ENCODE assay signal across 9 cellular contexts in genomic region chr6:135451617-135452190, GRCh38. TPM values are rescaled to one million over a fixed set of nuclear protein-coding genes. Genes with fewer than 3 reads are reported as not detected.
A peak's percentile ranks its signal among the peaks of the same experiment; 100 is the strongest.
DNase-seq lines count a peak whose midpoint lies in the region; ATAC-seq, FAIRE-seq and TF ChIP-seq lines count a peak whose summit lies in the region.
"Had no signal": no experiment of that assay in that cellular context is flagged by ENCODE, and none has a peak within 500 bp of the region (broad histone marks: within the 10 kb centered on the region; RNA-seq: fewer than 3 reads in every experiment).

No MANE protein-coding gene starts in this region.

- H3K36me3 ChIP-seq in CD4-positive, CD25-positive, alpha-beta regulatory T cell (ENCODE audit: control insufficient read depth, insufficient read depth, low read length) = no peaks in the 10 kb centered on the region
- peaks cover 0 to 2% (median 0%) of the 10 kb centered on the region in 3 donors for H3K36me3 ChIP-seq in pancreas

- TF ChIP-seq CTCF in HFFc6 (IDR thresholded peaks at IDR 0.05) = peak; percentile 92
- peak; percentile 60 for TF ChIP-seq CTCF in epithelial cell of esophagus (IDR thresholded peaks at IDR 0.05; ENCODE audit: insufficient read depth, low read depth, low read length, missing control alignments)
- TF ChIP-seq CTCF in pancreas (IDR thresholded peaks at IDR 0.05) = peak; percentile 32 to 66 (median 41)

- DNase-seq in CD4-positive, CD25-positive, alpha-beta regulatory T cell = peak in 2 of 3 donors; percentile 46 to 61
- DNase-seq in HFFc6 (peak; percentile 26), RCC 7860 (ENCODE audit: low spot score) (no peak), epithelial cell of esophagus (ENCODE audit: low read depth) (peak; percentile 45), pancreas (no peak), mesenteric fat pad (ENCODE audit: low spot score) (no peak)

- peaks cover 0 to 2% (median 0%) of the 10 kb centered on the region in 4 donors for H3K4me1 Mint-ChIP-seq in CD4-positive, CD25-positive, alpha-beta regulatory T cell
- H3K4me1 Mint-ChIP-seq in HFFc6 (ENCODE audit: low read depth) = no peaks in the 10 kb centered on the region

- no peaks in the 10 kb centered on the region for H3K36me3 Mint-ChIP-seq in CD4-positive, CD25-positive, alpha-beta regulatory T cell
- H3K36me3 Mint-ChIP-seq in HFFc6 (ENCODE audit: low read depth) = no peaks in the 10 kb centered on the region
- H3K36me3 Mint-ChIP-seq: IgD-negative memory B cell had no signal

- ATAC-seq in CD4-positive, CD25-positive, alpha-beta regulatory T cell (ENCODE audit: low read depth in 2 of 2) = no peak
- ATAC-seq in pancreas (peak in 3 of 4 donors; percentile 61 to 75 (median 62)), HG03571 (IDR thresholded peaks at IDR 0.05; ENCODE audit: unreplicated experiment) (no peak), GM18502 (IDR thresholded peaks at IDR 0.05; ENCODE audit: poor library complexity, unreplicated experiment) (no peak)

- H3K9me3 ChIP-seq in CD4-positive, CD25-positive, alpha-beta regulatory T cell (ENCODE audit: control insufficient read depth in 2 of 2, low read length in 2 of 2) = no peaks in the 10 kb centered on the region
- H3K9me3 ChIP-seq in pancreas = no peaks in the 10 kb centered on the region

- no peak overlapping the region for H3K27ac Mint-ChIP-seq in CD4-positive, CD25-positive, alpha-beta regulatory T cell
- no peak overlapping the region for H3K27ac Mint-ChIP-seq in HFFc6
- H3K27ac Mint-ChIP-seq: IgD-negative memory B cell had no signal

- 3 to 4% methylated on average over 2 of the region's 2 CpGs for WGBS in pancreas, 2 donors

- intact Hi-C loops in pancreas (cut with DNase I) = no loop called here

- no peak overlapping the region for H3K4me3 ChIP-seq in CD4-positive, CD25-positive, alpha-beta regulatory T cell (ENCODE audit: low read depth, low read length)
- no peak overlapping the region for H3K4me3 ChIP-seq in epithelial cell of esophagus (ENCODE audit: low read length)
- H3K4me3 ChIP-seq in pancreas = no peak overlapping the region

- H3K27ac ChIP-seq in CD4-positive, CD25-positive, alpha-beta regulatory T cell (ENCODE audit: insufficient read depth, low read length, poor library complexity, severe bottlenecking) = no peak overlapping the region
- no peak overlapping the region for H3K27ac ChIP-seq in pancreas

- H3K27me3 Mint-ChIP-seq in CD4-positive, CD25-positive, alpha-beta regulatory T cell = no peaks in the 10 kb centered on the region
- no peaks in the 10 kb centered on the region for H3K27me3 Mint-ChIP-seq in HFFc6 (ENCODE audit: insufficient read depth)
- H3K27me3 Mint-ChIP-seq: IgD-negative memory B cell had no signal

- no peak overlapping the region for H3K4me3 Mint-ChIP-seq in CD4-positive, CD25-positive, alpha-beta regulatory T cell
- H3K4me3 Mint-ChIP-seq in HFFc6 = no peak overlapping the region
- H3K4me3 Mint-ChIP-seq: IgD-negative memory B cell had no signal

- H3K9me3 Mint-ChIP-seq in CD4-positive, CD25-positive, alpha-beta regulatory T cell = no peaks in the 10 kb centered on the region
- no peaks in the 10 kb centered on the region for H3K9me3 Mint-ChIP-seq in HFFc6
- H3K9me3 Mint-ChIP-seq: IgD-negative memory B cell had no signal

- FAIRE-seq in RCC 7860 (lab: Jason Lieb, UNC) (peak; percentile 60), pancreas (lab: Jason Lieb, UNC) (peak; percentile 69)

- H3K4me1 ChIP-seq in CD4-positive, CD25-positive, alpha-beta regulatory T cell (ENCODE audit: control insufficient read depth, insufficient read depth, low read length, poor library complexity, severe bottlenecking) = no peaks in the 10 kb centered on the region
- H3K4me1 ChIP-seq in pancreas = peaks cover 0 to 12% (median 4%) of the 10 kb centered on the region in 3 donors

- H3K27me3 ChIP-seq in CD4-positive, CD25-positive, alpha-beta regulatory T cell (ENCODE audit: control insufficient read depth, insufficient read depth, low read length) = no peaks in the 10 kb centered on the region
- no peaks in the 10 kb centered on the region for H3K27me3 ChIP-seq in pancreas

RNA-seq across cellular contexts. Expression of gene AHI1, which starts 45.8 kb away (rescaled TPM):
- 12.9 TPM for total RNA-seq in CD4-positive, CD25-positive, alpha-beta regulatory T cell
- polyA plus RNA-seq in CD4-positive, CD25-positive, alpha-beta regulatory T cell = 1 to 10 TPM; 1.3 to 3.4 (median 2.0) TPM
- 10 to 100 TPM; 14.6 to 19.1 (median 17.0) TPM for total RNA-seq in HFFc6 (2021; fragmentation: NEBNext Ultra II Directional; extraction: Animal tissue kit (Norgen Biotek cat#: 25700))
- total RNA-seq in pancreas (10 to 100 TPM; 10.6 to 21.3 (median 16.5) TPM), mesenteric fat pad (30.7 TPM)
- 10 to 100 TPM; 12.5 to 24.8 TPM for polyA plus RNA-seq in pancreas

Comparison
In these comparisons a context has a peak if more than half of its experiments do, and no peak if none do; other contexts are left out.
1. ATAC-seq: peak in pancreas (3 of 4); none in CD4-positive, CD25-positive, alpha-beta regulatory T cell (0 of 2), HG03571 (single experiment) and GM18502 (single experiment).
2. DNase-seq: peak in CD4-positive, CD25-positive, alpha-beta regulatory T cell (2 of 3), HFFc6 (single experiment) and epithelial cell of esophagus (single experiment); none in RCC 7860 (single experiment), pancreas (0 of 6) and mesenteric fat pad (single experiment).
3. CTCF ChIP-seq: peak in every context shown above with its lines; median percentile 92 in HFFc6; 60 in epithelial cell of esophagus; 41 in pancreas.